1 cellular context compared by ENCODE assay signal in the genomic region with DNA sequence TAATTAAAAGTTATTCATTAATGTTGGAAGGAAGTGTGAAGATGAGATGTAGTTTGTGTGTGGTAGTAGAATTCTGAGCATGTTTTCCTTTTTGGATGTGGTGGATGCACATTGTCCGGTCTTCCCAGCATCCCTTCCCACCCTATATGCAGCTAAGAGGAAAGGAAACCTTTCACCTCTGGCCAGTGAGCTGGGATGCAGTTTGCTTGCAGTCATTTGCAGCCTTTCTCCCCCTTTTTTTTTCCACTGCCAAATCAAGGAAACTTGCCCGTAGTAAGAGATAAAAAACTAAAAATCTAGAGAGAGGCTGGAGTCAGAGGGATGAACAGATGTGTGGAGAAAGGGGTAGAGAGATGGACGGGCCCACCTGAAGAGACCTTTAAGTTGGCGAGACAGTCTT.
TF ChIP-seq lines count a peak whose summit lies in the region.

No MANE protein-coding gene starts in this region.

TF ChIP-seq in HCT116, 20 proteins besides CTCF, POLR2A, EP300 and RAD21 (continued from another document):
- TF ChIP-seq, protein P1, sequence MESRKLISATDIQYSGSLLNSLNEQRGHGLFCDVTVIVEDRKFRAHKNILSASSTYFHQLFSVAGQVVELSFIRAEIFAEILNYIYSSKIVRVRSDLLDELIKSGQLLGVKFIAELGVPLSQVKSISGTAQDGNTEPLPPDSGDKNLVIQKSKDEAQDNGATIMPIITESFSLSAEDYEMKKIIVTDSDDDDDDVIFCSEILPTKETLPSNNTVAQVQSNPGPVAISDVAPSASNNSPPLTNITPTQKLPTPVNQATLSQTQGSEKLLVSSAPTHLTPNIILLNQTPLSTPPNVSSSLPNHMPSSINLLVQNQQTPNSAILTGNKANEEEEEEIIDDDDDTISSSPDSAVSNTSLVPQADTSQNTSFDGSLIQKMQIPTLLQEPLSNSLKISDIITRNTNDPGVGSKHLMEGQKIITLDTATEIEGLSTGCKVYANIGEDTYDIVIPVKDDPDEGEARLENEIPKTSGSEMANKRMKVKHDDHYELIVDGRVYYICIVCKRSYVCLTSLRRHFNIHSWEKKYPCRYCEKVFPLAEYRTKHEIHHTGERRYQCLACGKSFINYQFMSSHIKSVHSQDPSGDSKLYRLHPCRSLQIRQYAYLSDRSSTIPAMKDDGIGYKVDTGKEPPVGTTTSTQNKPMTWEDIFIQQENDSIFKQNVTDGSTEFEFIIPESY (IDR thresholded peaks at IDR 0.05; ENCODE audit: extremely low read depth, insufficient replicate concordance, low read length) = no peak
- TF ChIP-seq CBX3 (IDR thresholded peaks at IDR 0.05; ENCODE audit: low read depth) (no peak), JUND (IDR thresholded peaks at IDR 0.05) (no peak), SIN3A (IDR thresholded peaks at IDR 0.05; ENCODE audit: low read depth) (no peak), POLR2AphosphoS5 (IDR thresholded peaks at IDR 0.05; ENCODE audit: low read depth, low read length) (no peak), EGR1 (IDR thresholded peaks at IDR 0.05; ENCODE audit: low read depth) (no peak), ELF1 (IDR thresholded peaks at IDR 0.05; ENCODE audit: borderline replicate concordance, low read depth) (no peak), SP1 (IDR thresholded peaks at IDR 0.05; ENCODE audit: low read depth) (no peak), EZH2phosphoT487 (IDR thresholded peaks at IDR 0.05; ENCODE audit: borderline replicate concordance) (no peak), EZH2 (IDR thresholded peaks at IDR 0.05) (no peak), SRF (IDR thresholded peaks at IDR 0.05; ENCODE audit: low read depth) (no peak), TCF7L2 (IDR thresholded peaks at IDR 0.05; ENCODE audit: borderline replicate concordance, extremely low read depth, insufficient read depth, insufficient read length) (no peak), ZNF274 (IDR thresholded peaks at IDR 0.05; ENCODE audit: low read depth, low read length) (no peak)
- TF ChIP-seq, protein P2, sequence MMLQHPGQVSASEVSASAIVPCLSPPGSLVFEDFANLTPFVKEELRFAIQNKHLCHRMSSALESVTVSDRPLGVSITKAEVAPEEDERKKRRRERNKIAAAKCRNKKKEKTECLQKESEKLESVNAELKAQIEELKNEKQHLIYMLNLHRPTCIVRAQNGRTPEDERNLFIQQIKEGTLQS (IDR thresholded peaks at IDR 0.05) = no peak
- TF ChIP-seq, protein P3, sequence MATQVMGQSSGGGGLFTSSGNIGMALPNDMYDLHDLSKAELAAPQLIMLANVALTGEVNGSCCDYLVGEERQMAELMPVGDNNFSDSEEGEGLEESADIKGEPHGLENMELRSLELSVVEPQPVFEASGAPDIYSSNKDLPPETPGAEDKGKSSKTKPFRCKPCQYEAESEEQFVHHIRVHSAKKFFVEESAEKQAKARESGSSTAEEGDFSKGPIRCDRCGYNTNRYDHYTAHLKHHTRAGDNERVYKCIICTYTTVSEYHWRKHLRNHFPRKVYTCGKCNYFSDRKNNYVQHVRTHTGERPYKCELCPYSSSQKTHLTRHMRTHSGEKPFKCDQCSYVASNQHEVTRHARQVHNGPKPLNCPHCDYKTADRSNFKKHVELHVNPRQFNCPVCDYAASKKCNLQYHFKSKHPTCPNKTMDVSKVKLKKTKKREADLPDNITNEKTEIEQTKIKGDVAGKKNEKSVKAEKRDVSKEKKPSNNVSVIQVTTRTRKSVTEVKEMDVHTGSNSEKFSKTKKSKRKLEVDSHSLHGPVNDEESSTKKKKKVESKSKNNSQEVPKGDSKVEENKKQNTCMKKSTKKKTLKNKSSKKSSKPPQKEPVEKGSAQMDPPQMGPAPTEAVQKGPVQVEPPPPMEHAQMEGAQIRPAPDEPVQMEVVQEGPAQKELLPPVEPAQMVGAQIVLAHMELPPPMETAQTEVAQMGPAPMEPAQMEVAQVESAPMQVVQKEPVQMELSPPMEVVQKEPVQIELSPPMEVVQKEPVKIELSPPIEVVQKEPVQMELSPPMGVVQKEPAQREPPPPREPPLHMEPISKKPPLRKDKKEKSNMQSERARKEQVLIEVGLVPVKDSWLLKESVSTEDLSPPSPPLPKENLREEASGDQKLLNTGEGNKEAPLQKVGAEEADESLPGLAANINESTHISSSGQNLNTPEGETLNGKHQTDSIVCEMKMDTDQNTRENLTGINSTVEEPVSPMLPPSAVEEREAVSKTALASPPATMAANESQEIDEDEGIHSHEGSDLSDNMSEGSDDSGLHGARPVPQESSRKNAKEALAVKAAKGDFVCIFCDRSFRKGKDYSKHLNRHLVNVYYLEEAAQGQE (IDR thresholded peaks at IDR 0.05; ENCODE audit: low read depth) = no peak
TF ChIP-seq in HCT116: peak in this region for 0.
